Comparison of ENCODE assay signal across 33 cellular contexts in genomic region chr10:20959178-20959577, GRCh38.
"Had no signal": no experiment of that assay in that cellular context is flagged by ENCODE, and none has a peak within 500 bp of the region (broad histone marks: within the 10 kb centered on the region; RNA-seq: fewer than 3 reads in every experiment).

No MANE protein-coding gene starts in this region.

- H3K36me3 ChIP-seq: MG63 had no signal

- H3K27me3 ChIP-seq: MG63 had no signal

- DNase-seq: Karpas-422, Kasumi-1, MG63, MM.1S, MV-4-11, NCI-H1048, NCI-H1092, NCI-H1092 treated with DMSO at 0.1 percent for 48 hours, NCI-H1105, NCI-H1105 treated with DMSO at 0.1 percent for 48 hours, NCI-H1417 treated with DMSO at 0.1 percent for 48 hours, NCI-H1436, NCI-H1436 treated with DMSO at 0.1 percent for 48 hours, NCI-H146, NCI-H1694, NCI-H1694 treated with DMSO at 0.1 percent for 48 hours, NCI-H187, NCI-H187 treated with DMSO at 0.1 percent for 48 hours, NCI-H1930, NCI-H2029, NCI-H2029 treated with DMSO at 0.1 percent for 48 hours, NCI-H2081, NCI-H2081 treated with DMSO at 0.1 percent for 48 hours, NCI-H2107, NCI-H2171, NCI-H2171 treated with DMSO at 0.1 percent for 48 hours, NCI-H2227 treated with DMSO at 0.1 percent for 48 hours, NCI-H226, NCI-H345, NCI-H446, NCI-H446 treated with DMSO at 0.1 percent for 48 hours, NCI-H510A, NCI-H510A treated with DMSO at 0.1 percent for 48 hours had no signal

- H3K4me3 ChIP-seq: MG63 had no signal

- H3K9me3 ChIP-seq: MG63 had no signal
